16 cellular contexts compared by ENCODE assay signal in the genomic region with DNA sequence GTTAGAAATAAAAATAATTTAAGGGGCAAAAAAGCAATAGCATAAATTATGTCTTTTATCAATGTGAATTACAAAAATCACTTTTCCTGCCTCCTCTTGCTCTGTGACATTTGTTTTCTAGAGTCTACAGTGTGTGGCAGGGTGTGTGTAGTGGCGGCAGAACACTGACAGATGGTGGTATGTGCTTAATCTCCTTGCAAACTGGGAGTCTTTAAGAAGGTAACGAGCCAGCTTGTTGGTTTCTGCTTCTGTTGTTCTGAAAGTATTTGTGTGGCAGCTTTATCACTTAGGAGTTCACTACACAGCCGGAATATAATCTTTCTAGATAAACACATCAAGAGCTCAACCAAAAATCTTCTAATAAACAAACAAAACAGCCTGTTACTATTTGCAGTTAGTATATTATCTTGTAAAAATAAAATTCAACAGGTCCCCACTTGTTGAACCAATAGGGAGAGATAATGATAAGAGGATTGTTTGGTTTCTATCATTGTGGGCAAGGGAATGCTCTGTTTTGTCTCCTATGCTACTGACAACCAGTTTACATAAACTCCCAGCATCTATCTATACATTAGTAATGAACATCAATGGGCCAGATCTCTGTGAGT. TPM values are rescaled to one million over a fixed set of nuclear protein-coding genes. Genes with fewer than 3 reads are reported as not detected.
DNase-seq lines count a peak whose midpoint lies in the region; ATAC-seq, FAIRE-seq and TF ChIP-seq lines count a peak whose summit lies in the region.
"Had no signal": no experiment of that assay in that cellular context is flagged by ENCODE, and none has a peak within 500 bp of the region (broad histone marks: within the 10 kb centered on the region; RNA-seq: fewer than 3 reads in every experiment).

No MANE protein-coding gene starts in this region.

- peak; percentile 39 for DNase-seq in D721Med (ENCODE audit: insufficient read length, low spot score)
- DNase-seq in astrocyte of the hippocampus (ENCODE audit: low read depth, low spot score), result peak; percentile 33
- DNase-seq in mesenchymal stem cell, result peak; percentile 49
- no peak for DNase-seq in ACHN
- DNase-seq in SK-N-SH, result no peak
- DNase-seq: activated B cell treated with CpG ODN at 0.5 μM for 24 hours; activated naive CD4-positive, alpha-beta T cell treated with Interleukin-2 at 50 U/mL for 16 hours; Calu3; esophagus squamous epithelium; heart right ventricle; stimulated activated CD4-positive, alpha-beta T cell treated with anti-CD3 and anti-CD28 coated beads, Interleukin-4, amount 100 ng/mL, for 4 hours; T-cell; testis had no signal

- H3K79me1 ChIP-seq in mesenchymal stem cell (replicated peaks; ENCODE audit: low read length, poor library complexity, severe bottlenecking), result peaks cover 4% of the 10 kb centered on the region

- H3K9me3 ChIP-seq in mesenchymal stem cell (ENCODE audit: control insufficient read depth, low read length) (no peaks in the 10 kb centered on the region), SK-N-SH (no peaks in the 10 kb centered on the region)
- H3K9me3 ChIP-seq: esophagus squamous epithelium, heart right ventricle, testis had no signal

- TF ChIP-seq CTCF in D721Med (IDR thresholded peaks at IDR 0.05; ENCODE audit: insufficient read depth, missing control alignments), result no peak
- peak; percentile 39; the same call in 1 of the 2 replicates for TF ChIP-seq CTCF in LNCAP (IDR thresholded peaks at IDR 0.05)
- no peak for TF ChIP-seq CTCF in SK-N-SH (IDR thresholded peaks at IDR 0.05)

- H3K18ac ChIP-seq in mesenchymal stem cell (ENCODE audit: low read depth in 1 of 2, low read length in 2 of 2), result no peak overlapping the region

- no peak overlapping the region for H2BK12ac ChIP-seq in mesenchymal stem cell (ENCODE audit: low read length in 2 of 2)

- no peak overlapping the region for H4K91ac ChIP-seq in mesenchymal stem cell (ENCODE audit: low read length)

- H3K9me2 ChIP-seq in SK-N-SH, result no peaks in the 10 kb centered on the region

- no peak overlapping the region for H3K14ac ChIP-seq in mesenchymal stem cell (ENCODE audit: low read length in 2 of 2)

- no peaks in the 10 kb centered on the region for H3K27me3 ChIP-seq in mesenchymal stem cell (ENCODE audit: control insufficient read depth in 1 of 2, insufficient read depth in 1 of 2, low read length in 2 of 2)
- H3K27me3 ChIP-seq in SK-N-SH (ENCODE audit: insufficient read depth), result no peaks in the 10 kb centered on the region
- H3K27me3 ChIP-seq: esophagus squamous epithelium, heart right ventricle, testis had no signal

- H2BK15ac ChIP-seq in mesenchymal stem cell (ENCODE audit: low read depth, poor library complexity, severe bottlenecking), result no peak overlapping the region

- FAIRE-seq in D721Med (lab: Jason Lieb, UNC), result peak; percentile 82

- H3K27ac ChIP-seq in mesenchymal stem cell (ENCODE audit: low read length, poor library complexity, severe bottlenecking), result no peak overlapping the region
- no peak overlapping the region for H3K27ac ChIP-seq in SK-N-SH (ENCODE audit: low read depth in 2 of 2, low read length in 1 of 2)
- H3K27ac ChIP-seq: esophagus squamous epithelium, heart right ventricle, testis had no signal

- H3K4me1 ChIP-seq in mesenchymal stem cell (ENCODE audit: control insufficient read depth, insufficient read depth, low read depth, low read length) (peaks cover 10% of the 10 kb centered on the region), SK-N-SH (ENCODE audit: control insufficient read depth in 1 of 2, insufficient read depth in 2 of 2, low read depth in 1 of 2, low read length in 1 of 2) (no peaks in the 10 kb centered on the region)
- H3K4me1 ChIP-seq: heart right ventricle had no signal

- no peak overlapping the region for H2BK5ac ChIP-seq in mesenchymal stem cell (ENCODE audit: low read depth, low read length, poor library complexity, severe bottlenecking)

- H3K4me2 ChIP-seq in mesenchymal stem cell (ENCODE audit: low read length, poor library complexity, severe bottlenecking) (no peak overlapping the region), SK-N-SH (no peak overlapping the region)

- no peak overlapping the region for H2AK5ac ChIP-seq in mesenchymal stem cell (ENCODE audit: low read length, severe bottlenecking)

- H3K4ac ChIP-seq in mesenchymal stem cell (ENCODE audit: low read depth in 1 of 2, low read length in 2 of 2), result no peak overlapping the region

- no peak overlapping the region for H2BK120ac ChIP-seq in mesenchymal stem cell (ENCODE audit: low read depth, low read length)

- H3K23ac ChIP-seq in mesenchymal stem cell (ENCODE audit: low read length in 2 of 2), result no peak overlapping the region

- in situ Hi-C loops in ACHN (cut with HindIII; ENCODE audit: low pct_ligation_motif_present, low pct_unique_long_range_greater_than_20kb, low sequenced_read_pairs), result no loop called here

- no peak overlapping the region for H2AFZ ChIP-seq in mesenchymal stem cell (ENCODE audit: low read depth, low read length)
- no peak overlapping the region for H2AFZ ChIP-seq in SK-N-SH (ENCODE audit: low read depth)

- H3K9ac ChIP-seq in mesenchymal stem cell (ENCODE audit: low read length), result no peak overlapping the region
- H3K9ac ChIP-seq in SK-N-SH, result no peak overlapping the region

- H3K36me3 ChIP-seq in mesenchymal stem cell (ENCODE audit: control insufficient read depth in 1 of 2, insufficient read depth in 2 of 2, low read depth in 1 of 2, low read length in 2 of 2) (peaks cover under 1 to 3% of the 10 kb centered on the region in 2 experiments), SK-N-SH (replicated peaks in 1 of 2; ENCODE audit: control insufficient read depth in 1 of 2, insufficient read depth in 2 of 2, low read length in 1 of 2) (no peaks in the 10 kb centered on the region)
- H3K36me3 ChIP-seq: esophagus squamous epithelium, heart right ventricle had no signal

- TF ChIP-seq EP300 in SK-N-SH (IDR thresholded peaks at IDR 0.05; ENCODE audit: borderline replicate concordance in 1 of 2, low read depth in 1 of 2, low read length in 1 of 2), result no peak

- CTCF ChIA-PET in SK-N-SH (lab: Yijun Ruan, JAX), result interaction anchor here (1.0 kb wide), 1 partner anchor 41 kb away, joined by 3 read pairs; no protein-coding TSS in a partner anchor

- H4K8ac ChIP-seq in mesenchymal stem cell (ENCODE audit: low read length), result no peak overlapping the region

- H4K20me1 ChIP-seq in SK-N-SH (ENCODE audit: insufficient read depth), result no peaks in the 10 kb centered on the region

- WGBS in mesenchymal stem cell, result 11% methylated on average over 1 of the region's 3 CpGs
- 91% methylated on average over 3 of the region's 3 CpGs for WGBS in SK-N-SH (ENCODE audit: low lambda C conversion rate)

- H3K4me3 ChIP-seq in mesenchymal stem cell (ENCODE audit: insufficient read depth in 1 of 2, low read depth in 1 of 2, low read length in 2 of 2) (no peak overlapping the region), SK-N-SH (ENCODE audit: low read depth in 2 of 2, low read length in 1 of 2) (no peak overlapping the region)
- H3K4me3 ChIP-seq: esophagus squamous epithelium, heart right ventricle, testis had no signal

- no peak; the same call in 1 of the 2 replicates for TF ChIP-seq RAD21 in SK-N-SH (IDR thresholded peaks at IDR 0.05; ENCODE audit: low read length)

- POLR2A ChIA-PET in SK-N-SH (lab: Yijun Ruan, JAX), result no interaction called here

- ATAC-seq in HG02885 (IDR thresholded peaks at IDR 0.05; ENCODE audit: poor library complexity, unreplicated experiment), result no peak
- ATAC-seq in GM18909 (IDR thresholded peaks at IDR 0.05; ENCODE audit: poor library complexity, unreplicated experiment), result no peak
- ATAC-seq: T-cell had no signal

- H3K79me2 ChIP-seq in SK-N-SH (ENCODE audit: insufficient read depth), result no peaks in the 10 kb centered on the region

- H3F3A ChIP-seq in SK-N-SH (replicated peaks; ENCODE audit: insufficient read depth), result no peaks in the 10 kb centered on the region

TF ChIP-seq in SK-N-SH, 30 proteins besides CTCF, POLR2A, EP300 and RAD21 (continues in another document):
- no peak for TF ChIP-seq NRF1 (IDR thresholded peaks at IDR 0.05; ENCODE audit: low read depth, low read length)
- no peak for TF ChIP-seq PBX3 (IDR thresholded peaks at IDR 0.05)
- no peak for TF ChIP-seq MEF2A (IDR thresholded peaks at IDR 0.05; ENCODE audit: borderline replicate concordance, low read depth)
- TF ChIP-seq ELF1 (IDR thresholded peaks at IDR 0.05), result no peak
- no peak for TF ChIP-seq EZH2phosphoT487 (IDR thresholded peaks at IDR 0.05; ENCODE audit: borderline replicate concordance, low read depth)
- no peak for TF ChIP-seq SMC3 (IDR thresholded peaks at IDR 0.05; ENCODE audit: low read depth, low read length)
- TF ChIP-seq, protein P1, sequence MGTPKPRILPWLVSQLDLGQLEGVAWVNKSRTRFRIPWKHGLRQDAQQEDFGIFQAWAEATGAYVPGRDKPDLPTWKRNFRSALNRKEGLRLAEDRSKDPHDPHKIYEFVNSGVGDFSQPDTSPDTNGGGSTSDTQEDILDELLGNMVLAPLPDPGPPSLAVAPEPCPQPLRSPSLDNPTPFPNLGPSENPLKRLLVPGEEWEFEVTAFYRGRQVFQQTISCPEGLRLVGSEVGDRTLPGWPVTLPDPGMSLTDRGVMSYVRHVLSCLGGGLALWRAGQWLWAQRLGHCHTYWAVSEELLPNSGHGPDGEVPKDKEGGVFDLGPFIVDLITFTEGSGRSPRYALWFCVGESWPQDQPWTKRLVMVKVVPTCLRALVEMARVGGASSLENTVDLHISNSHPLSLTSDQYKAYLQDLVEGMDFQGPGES (IDR thresholded peaks at IDR 0.05; ENCODE audit: low read depth, low read length), result no peak
- no peak for TF ChIP-seq POLR2AphosphoS5 (IDR thresholded peaks at IDR 0.05; ENCODE audit: low read depth, low read length)
- no peak for TF ChIP-seq MXI1 (IDR thresholded peaks at IDR 0.05; ENCODE audit: low read depth, low read length)

RNA-seq across cellular contexts. Expression of gene CDKL1, which starts 13.0 kb away (rescaled TPM):
- 6.5 TPM for polyA plus RNA-seq in mesenchymal stem cell (2013, experiment 1 of 2)
- 4.4 TPM for polyA plus RNA-seq in mesenchymal stem cell (2013, experiment 2 of 2)
- polyA plus RNA-seq in SK-N-SH (2012; rRNA removed), result 1.7 and 2.5 TPM in 2 replicates
- 1.4 and 1.5 TPM in 2 replicates for polyA plus RNA-seq in SK-N-SH (2012; cell fraction: cytosol; rRNA removed)
- 1.6 and 2.8 TPM in 2 replicates for polyA plus RNA-seq in SK-N-SH (2012; cell fraction: nucleus; rRNA removed)

Comparison
In these comparisons a context has a peak if more than half of its experiments do, and no peak if none do; other contexts are left out.
1. DNase-seq: peak in D721Med (single experiment), astrocyte of the hippocampus (single experiment) and mesenchymal stem cell (single experiment); none in ACHN (single experiment) and SK-N-SH (single experiment).